1 cellular context compared by ENCODE assay signal in the genomic region with DNA sequence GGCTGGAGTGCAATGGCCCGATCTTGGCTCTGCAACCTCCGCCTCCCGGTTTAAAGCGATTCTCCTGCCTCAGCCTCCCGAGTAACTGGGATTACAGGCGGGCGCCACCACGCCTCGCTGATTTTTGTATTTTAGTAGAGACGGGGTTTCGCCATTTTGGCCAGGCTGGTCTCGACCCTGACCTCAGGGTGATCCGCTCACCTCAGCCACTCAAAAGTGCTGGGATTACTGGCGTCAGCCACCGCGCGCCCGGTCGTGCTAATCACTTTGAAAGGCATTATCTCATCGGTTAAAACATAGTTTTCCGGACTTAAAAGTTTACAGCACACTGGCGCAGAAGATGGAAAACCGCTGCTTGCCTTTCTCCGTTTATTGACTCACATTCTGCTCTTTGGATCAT.
TF ChIP-seq lines count a peak whose summit lies in the region.

No MANE protein-coding gene starts in this region.

TF ChIP-seq in liver, 16 proteins besides CTCF, POLR2A, EP300 and RAD21 (continued from another document):
- no peak for TF ChIP-seq FOXA1 (IDR thresholded peaks at IDR 0.05)
- TF ChIP-seq JUND (IDR thresholded peaks at IDR 0.05) = no peak
- TF ChIP-seq EGR1 (IDR thresholded peaks at IDR 0.05; ENCODE audit: low read depth in 2 of 2) = no peak
- TF ChIP-seq NR2F2 (IDR thresholded peaks at IDR 0.05) = no peak
- TF ChIP-seq, protein P1, sequence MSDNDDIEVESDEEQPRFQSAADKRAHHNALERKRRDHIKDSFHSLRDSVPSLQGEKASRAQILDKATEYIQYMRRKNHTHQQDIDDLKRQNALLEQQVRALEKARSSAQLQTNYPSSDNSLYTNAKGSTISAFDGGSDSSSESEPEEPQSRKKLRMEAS (IDR thresholded peaks at IDR 0.05) = no peak
- no peak for TF ChIP-seq YY1 (IDR thresholded peaks at IDR 0.05)
